ENCODE assay signal across 1 cellular context in genomic region chr18:58101291-58101706, GRCh38.
TF ChIP-seq lines count a peak whose summit lies in the region.

No MANE protein-coding gene starts in this region.

TF ChIP-seq in H1, 55 proteins besides CTCF, POLR2A, EP300 and RAD21 (continued from another document):
- no peak for TF ChIP-seq CHD7 (IDR thresholded peaks at IDR 0.05; ENCODE audit: insufficient replicate concordance, low read length)
- no peak for TF ChIP-seq YY1 (IDR thresholded peaks at IDR 0.05; ENCODE audit: low read depth, low read length)
- no peak for TF ChIP-seq KDM5A (IDR thresholded peaks at IDR 0.05; ENCODE audit: low read length)
- no peak for TF ChIP-seq CHD2 (IDR thresholded peaks at IDR 0.05; ENCODE audit: low read length)
- no peak for TF ChIP-seq POU5F1 (IDR thresholded peaks at IDR 0.05; ENCODE audit: low read depth, low read length)
- TF ChIP-seq, protein P1, sequence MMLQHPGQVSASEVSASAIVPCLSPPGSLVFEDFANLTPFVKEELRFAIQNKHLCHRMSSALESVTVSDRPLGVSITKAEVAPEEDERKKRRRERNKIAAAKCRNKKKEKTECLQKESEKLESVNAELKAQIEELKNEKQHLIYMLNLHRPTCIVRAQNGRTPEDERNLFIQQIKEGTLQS (IDR thresholded peaks at IDR 0.05; ENCODE audit: insufficient read depth, low read depth, low read length) = no peak
- TF ChIP-seq TBP (IDR thresholded peaks at IDR 0.05; ENCODE audit: low read depth, low read length) = no peak
